In genomic region chr9:21160178-21160577, GRCh38 we compare ENCODE assay signal across 9 cellular contexts. TPM values are rescaled to one million over a fixed set of nuclear protein-coding genes. Genes with fewer than 3 reads are reported as not detected.
DNase-seq lines count a peak whose midpoint lies in the region; ATAC-seq and TF ChIP-seq lines count a peak whose summit lies in the region.
"Had no signal": no experiment of that assay in that cellular context is flagged by ENCODE, and none has a peak within 500 bp of the region (broad histone marks: within the 10 kb centered on the region; RNA-seq: fewer than 3 reads in every experiment).

No MANE protein-coding gene starts in this region.

- ATAC-seq in HG02981 (IDR thresholded peaks at IDR 0.05; ENCODE audit: unreplicated experiment): peak; percentile 92
- ATAC-seq in T-helper 17 cell: peak; percentile 64

- peak overlapping the region; percentile 14 for H3K27ac Mint-ChIP-seq in T-helper 17 cell

- no peaks in the 10 kb centered on the region for H3K27me3 ChIP-seq in neutrophil

- no peak overlapping the region for H3K4me3 ChIP-seq in neutrophil (ENCODE audit: low read depth in 1 of 2, low read length in 1 of 2)

- H3K9me3 ChIP-seq in T-helper 17 cell (ENCODE audit: control insufficient read depth, low read length, poor library complexity, severe bottlenecking): no peaks in the 10 kb centered on the region
- no peaks in the 10 kb centered on the region for H3K9me3 ChIP-seq in neutrophil

- no peaks in the 10 kb centered on the region for H3K36me3 Mint-ChIP-seq in T-helper 17 cell (ENCODE audit: low read depth)

- peaks cover 6 to 14% of the 10 kb centered on the region in 2 experiments for H3K4me1 ChIP-seq in neutrophil (ENCODE audit: control insufficient read depth in 1 of 2, insufficient read depth in 1 of 2, low read depth in 1 of 2, low read length in 1 of 2)

- peak overlapping the region; percentile 8 for H3K27ac ChIP-seq in neutrophil

- H3K4me3 Mint-ChIP-seq in T-helper 17 cell: peak overlapping the region; percentile 75

- DNase-seq in DMS53 (lab: John Stamatoyannopoulos, UW) (peak; percentile 1), DMS53 treated with DMSO at 0.1 percent for 48 hours (lab: John Stamatoyannopoulos, UW; ENCODE audit: unreplicated experiment) (no peak), T-helper 17 cell (no peak), superior temporal gyrus (ENCODE audit: extremely low spot score) (no peak), SHP77 treated with DMSO at 0.1 percent for 48 hours (lab: John Stamatoyannopoulos, UW) (no peak)
- DNase-seq in stimulated activated CD4-positive, alpha-beta T cell treated with anti-CD3 and anti-CD28 coated beads, Interleukin-12 subunit alpha, Interleukin-12 subunit beta, amount 100 ng/mL, for 4 hours: no peak

- no peaks in the 10 kb centered on the region for H3K27me3 Mint-ChIP-seq in T-helper 17 cell

- peaks cover 18% of the 10 kb centered on the region for H3K4me1 Mint-ChIP-seq in T-helper 17 cell

- H3K36me3 ChIP-seq in neutrophil: no peaks in the 10 kb centered on the region

- no peak for TF ChIP-seq CTCF in neutrophil (IDR thresholded peaks at IDR 0.05)

RNA-seq across cellular contexts. Expression of gene IFNA21, which starts 6.3 kb away (rescaled TPM):
- not detected for total RNA-seq in T-helper 17 cell
- total RNA-seq: subcutaneous adipose tissue had no signal

RNA-seq across cellular contexts. Expression of gene IFNW1, which starts 18.5 kb away (rescaled TPM):
- total RNA-seq in T-helper 17 cell: not detected
- total RNA-seq: subcutaneous adipose tissue had no signal

RNA-seq across cellular contexts. Expression of gene IFNA4, which starts 27.2 kb away (rescaled TPM):
- total RNA-seq in T-helper 17 cell: not detected
- total RNA-seq: subcutaneous adipose tissue had no signal

RNA-seq across cellular contexts. Expression of gene IFNA7, which starts 41.8 kb away (rescaled TPM):
- total RNA-seq in T-helper 17 cell: not detected
- total RNA-seq: subcutaneous adipose tissue had no signal

RNA-seq across cellular contexts. Expression of gene IFNA10, which starts 46.8 kb away (rescaled TPM):
- total RNA-seq in T-helper 17 cell: not detected
- total RNA-seq: subcutaneous adipose tissue had no signal
